8 cellular contexts compared by ENCODE assay signal in the genomic region with DNA sequence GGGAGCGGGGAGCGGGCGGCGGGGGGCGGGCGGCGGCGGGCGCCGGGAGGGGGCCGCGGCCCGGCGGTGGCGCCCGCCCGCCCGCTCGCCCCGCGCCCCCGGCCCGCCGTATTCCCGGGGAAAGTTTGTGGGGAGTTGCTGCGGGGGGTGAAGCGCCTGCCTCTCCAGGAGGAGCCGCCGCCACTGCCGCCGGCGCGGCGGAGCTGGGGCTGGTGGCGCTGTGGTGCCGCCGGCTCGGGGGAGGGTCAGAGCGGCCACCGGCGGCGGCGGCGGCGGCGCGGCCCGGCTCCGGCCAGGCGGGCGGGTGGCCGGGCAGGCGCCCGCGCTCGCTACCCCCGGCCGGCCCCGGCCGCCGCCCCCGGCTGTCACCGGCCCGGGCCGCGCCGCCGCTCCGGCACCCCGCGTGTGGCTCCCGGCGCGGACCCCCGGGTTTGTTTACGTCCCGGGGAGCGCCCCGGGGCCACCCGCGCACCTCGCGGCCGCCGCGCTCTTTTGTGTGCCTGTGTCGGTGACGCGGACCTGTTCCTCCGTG. TPM values are rescaled to one million over a fixed set of nuclear protein-coding genes. Genes with fewer than 3 reads are reported as not detected.
DNase-seq lines count a peak whose midpoint lies in the region; ATAC-seq, FAIRE-seq and TF ChIP-seq lines count a peak whose summit lies in the region.

No MANE protein-coding gene starts in this region.

- 0% methylated on average over 1 of the region's 90 CpGs for WGBS in mammary epithelial cell (ENCODE audit: low coverage, missing lambda C conversion rate)

- peaks cover 27% of the 10 kb centered on the region; the same call in 1 of the 2 replicates for H3F3A ChIP-seq in PC-9 (ENCODE audit: insufficient read depth, low read depth)

- H3K4me2 ChIP-seq in DND-41 (ENCODE audit: insufficient read depth, low read length) (peak overlapping the region; percentile 93), PC-9 (peak overlapping the region; percentile 94), mammary epithelial cell (ENCODE audit: insufficient read depth, low read depth, low read length) (peak overlapping the region; percentile 92)

- peaks cover 14% of the 10 kb centered on the region for H3K36me3 ChIP-seq in DND-41 (ENCODE audit: insufficient read depth, low read length)
- no peaks in the 10 kb centered on the region for H3K36me3 ChIP-seq in HEK293 (ENCODE audit: control insufficient read depth in 2 of 2, insufficient read depth in 1 of 2, low read length in 2 of 2)
- H3K36me3 ChIP-seq in PC-9 (ENCODE audit: low read depth) = no peaks in the 10 kb centered on the region
- H3K36me3 ChIP-seq in mammary epithelial cell (ENCODE audit: insufficient read depth, low read length) = no peaks in the 10 kb centered on the region
- no peaks in the 10 kb centered on the region for H3K36me3 ChIP-seq in kidney (ENCODE audit: control insufficient read depth in 1 of 2, insufficient read depth in 2 of 2, low read length in 2 of 2)

- H3K4me3 ChIP-seq in DND-41 (ENCODE audit: low read depth in 1 of 2, low read length in 2 of 2) (peak overlapping the region; percentile 79 to 84; a peak in 3 of 4 replicates), HEK293 (ENCODE audit: low read depth, low read length) (peak overlapping the region; percentile 77), PC-9 (peak overlapping the region; percentile 81), mammary epithelial cell (replicated peaks in 1 of 3; ENCODE audit: insufficient read depth in 1 of 3, low read depth in 2 of 3, low read length in 3 of 3) (peak overlapping the region; percentile 64 to 79 (median 68)), kidney (ENCODE audit: low read length in 2 of 2) (peak overlapping the region; percentile 7 to 66)

- H3K27me3 ChIP-seq in DND-41 (ENCODE audit: insufficient read depth, low read length, poor library complexity) = peaks cover 7% of the 10 kb centered on the region
- H3K27me3 ChIP-seq in PC-9 (ENCODE audit: insufficient read depth, low read depth) = no peaks in the 10 kb centered on the region
- H3K27me3 ChIP-seq in mammary epithelial cell (ENCODE audit: insufficient read depth, low read length) = no peaks in the 10 kb centered on the region

- intact Hi-C loops in PC-9 (cut with micrococcal nuclease; ENCODE audit: unreplicated experiment) (loop anchor here (1.0 to 2.0 kb wide), 3 partner anchors 41 to 309 kb away; no protein-coding TSS in a partner anchor), mammary epithelial cell (cut with micrococcal nuclease) (loop anchor here (10.0 kb wide), 2 partner anchors 248 to 338 kb away; no protein-coding TSS in a partner anchor), kidney (cut with DNase I) (no loop called here)

- DNase-seq in DND-41 = peak; percentile 39
- DNase-seq in PC-9 = peak in 1 of 2 experiments; percentile 60
- DNase-seq in mammary epithelial cell = peak; percentile 29
- no peak for DNase-seq in kidney
- DNase-seq in stimulated activated CD4-positive, alpha-beta T cell treated with anti-CD3 and anti-CD28 coated beads, Interleukin-4, amount 100 ng/mL, for 1 hour = peak; percentile 33
- no peak for DNase-seq in COLO829 (ENCODE audit: low spot score)

- peaks cover 53% of the 10 kb centered on the region for H3K4me1 ChIP-seq in DND-41 (ENCODE audit: insufficient read depth, low read length)
- peaks cover 13% of the 10 kb centered on the region for H3K4me1 ChIP-seq in HEK293 (ENCODE audit: control insufficient read depth, insufficient read depth, low read length)
- peaks cover 15% of the 10 kb centered on the region for H3K4me1 ChIP-seq in PC-9 (replicated peaks; ENCODE audit: insufficient read depth)
- H3K4me1 ChIP-seq in mammary epithelial cell (ENCODE audit: insufficient read depth, low read length) = peaks cover 16% of the 10 kb centered on the region
- peaks cover 7 to 15% of the 10 kb centered on the region in 2 donors for H3K4me1 ChIP-seq in kidney (ENCODE audit: control insufficient read depth in 1 of 2, insufficient read depth in 1 of 2, low read depth in 1 of 2, low read length in 2 of 2)

- H3K27ac ChIP-seq in DND-41 (ENCODE audit: low read length) (peak overlapping the region; percentile 64), HEK293 (ENCODE audit: extremely low read depth, low read depth, low read length) (peak overlapping the region; percentile 71; the same call in 1 of the 2 replicates), PC-9 (no peak overlapping the region), mammary epithelial cell (ENCODE audit: insufficient read depth, low read depth, low read length) (no peak overlapping the region), kidney (ENCODE audit: low read depth in 2 of 2, low read length in 2 of 2) (no peak overlapping the region)

- TF ChIP-seq CTCF in DND-41 (IDR thresholded peaks at IDR 0.05; ENCODE audit: borderline replicate concordance, extremely low read depth, low read length, poor library complexity, severe bottlenecking) (peak; percentile 34), HEK293 (tag by site-specific recombination; IDR thresholded peaks at IDR 0.05) (no peak), PC-9 (conservative IDR thresholded peaks at IDR 0.05) (no peak), mammary epithelial cell (conservative IDR thresholded peaks at IDR 0.05 in 1 of 2, IDR thresholded peaks at IDR 0.05 in 1 of 2; ENCODE audit: extremely low read depth in 1 of 2, insufficient read depth in 1 of 2, low read depth in 1 of 2, low read length in 2 of 2) (peak in 1 of 2 donors; percentile 32), kidney (IDR thresholded peaks at IDR 0.05; ENCODE audit: borderline replicate concordance, extremely low read depth, insufficient read depth) (peak; percentile 23)

- H2AFZ ChIP-seq in DND-41 (ENCODE audit: low read depth, low read length) = peak overlapping the region; percentile 57
- 0 out of 2 replicates have a peak overlapping the region, but pooled peaks have one; percentile 22 for H2AFZ ChIP-seq in PC-9
- H2AFZ ChIP-seq in mammary epithelial cell (ENCODE audit: low read depth, low read length) = peak overlapping the region; percentile 59

- no peaks in the 10 kb centered on the region for H3K9me2 ChIP-seq in PC-9 (ENCODE audit: insufficient read depth)

- no TSS peak for BruUV-seq in PC-9 (replicated peaks; lab: Mats Ljungman, UMichigan)
- BruUV-seq in mammary epithelial cell (replicated peaks; lab: Mats Ljungman, UMichigan) = no TSS peak

- H3K79me2 ChIP-seq in DND-41 (ENCODE audit: insufficient read depth, low read length) (peaks cover 61% of the 10 kb centered on the region), PC-9 (ENCODE audit: low read depth) (peaks cover 34% of the 10 kb centered on the region), mammary epithelial cell (ENCODE audit: insufficient read depth, low read length) (peaks cover 42% of the 10 kb centered on the region)

- dilution Hi-C loops in mammary epithelial cell (cut with HindIII; ENCODE audit: low sequenced_read_pairs) = no loop called here

- peaks cover 42% of the 10 kb centered on the region for H4K20me1 ChIP-seq in DND-41 (ENCODE audit: insufficient read depth, low read length)
- peaks cover 25% of the 10 kb centered on the region for H4K20me1 ChIP-seq in PC-9 (ENCODE audit: insufficient read depth)
- H4K20me1 ChIP-seq in mammary epithelial cell (ENCODE audit: insufficient read depth, low read length) = no peaks in the 10 kb centered on the region

- FAIRE-seq in kidney (lab: Jason Lieb, UNC) = no peak

- H3K9ac ChIP-seq in DND-41 (ENCODE audit: low read depth, low read length) (peak overlapping the region; percentile 89), mammary epithelial cell (ENCODE audit: insufficient read depth, low read length) (no peak overlapping the region), kidney (ENCODE audit: low read length in 2 of 2) (peak overlapping the region in 1 of 2 donors; percentile 51)

- POLR2A ChIA-PET in HEK293 (lab: Yijun Ruan, JAX) = interaction anchor here (0.6 to 2.1 kb wide), 3 partner anchors 46 to 732 kb away, joined by 3 to 5 read pairs (median 3); no protein-coding TSS in a partner anchor
- POLR2A ChIA-PET in PC-9 (lab: Charles Lee; ENCODE audit: unreplicated experiment) = no interaction called here

- in situ Hi-C loops in mammary epithelial cell (cut with MboI; ENCODE audit: low sequenced_read_pairs in 2 of 2) = loop anchor here (10.0 to 25.0 kb wide), 3 partner anchors 72 to 204 kb away; no protein-coding TSS in a partner anchor

- no peak for ATAC-seq in DND-41 (ENCODE audit: insufficient read depth, low read depth)
- ATAC-seq in GM19328 (IDR thresholded peaks at IDR 0.05; ENCODE audit: unreplicated experiment) = no peak

- CTCF ChIA-PET in HEK293 (lab: Yijun Ruan, JAX) = interaction anchor here (1.6 kb wide), 1 partner anchor 127 kb away, joined by 3 read pairs; no protein-coding TSS in a partner anchor
- CTCF ChIA-PET in PC-9 (lab: Charles Lee) = no interaction called here
- CTCF ChIA-PET in mammary epithelial cell (lab: Charles Lee; ENCODE audit: low non-redundant PET) = no interaction called here

- no peaks in the 10 kb centered on the region for H3K9me3 ChIP-seq in DND-41 (ENCODE audit: insufficient read depth, low read length, severe bottlenecking)
- H3K9me3 ChIP-seq in HEK293 (ENCODE audit: control insufficient read depth, insufficient read depth, low read depth, low read length) = no peaks in the 10 kb centered on the region
- H3K9me3 ChIP-seq in PC-9 (ENCODE audit: insufficient read depth, low read depth) = no peaks in the 10 kb centered on the region
- no peaks in the 10 kb centered on the region for H3K9me3 ChIP-seq in mammary epithelial cell (replicated peaks; ENCODE audit: insufficient read depth, low read length)
- no peaks in the 10 kb centered on the region for H3K9me3 ChIP-seq in kidney (ENCODE audit: control insufficient read depth in 1 of 2, low read length in 2 of 2)

TF ChIP-seq in HEK293, 187 proteins besides CTCF, POLR2A, EP300 and RAD21 (continues in another document):
- 0 out of 2 replicates have a peak, but pooled peaks have one; percentile 6 for TF ChIP-seq ZNF398 (tag by site-specific recombination; IDR thresholded peaks at IDR 0.05)

RNA-seq across cellular contexts. Expression of gene CUX1, which starts 0.9 kb away (rescaled TPM):
- total RNA-seq in PC-9 (2021) (79.8 and 83.3 TPM in 2 replicates), mammary epithelial cell (10 to 100 TPM; 23.0 to 45.6 TPM), kidney (126 TPM)
- polyA plus RNA-seq in mammary epithelial cell (13.5 TPM), kidney (ENCODE audit: insufficient read depth, low read depth, low replicate concordance) (71.4 TPM)
- polyA minus RNA-seq in mammary epithelial cell = 14.4 TPM

Comparison
In these comparisons a context has a peak if more than half of its experiments do, and no peak if none do; other contexts are left out.
1. DNase-seq: peak in DND-41 (single experiment), mammary epithelial cell (single experiment) and stimulated activated CD4-positive, alpha-beta T cell treated with anti-CD3 and anti-CD28 coated beads, Interleukin-4, amount 100 ng/mL, for 1 hour (single experiment); none in kidney (single experiment) and COLO829 (single experiment).
2. H3K27ac ChIP-seq: peak in DND-41 (single experiment) and HEK293 (single experiment); none in PC-9 (single experiment), mammary epithelial cell (single experiment) and kidney (0 of 2).
3. CTCF ChIP-seq: peak in DND-41 (single experiment) and kidney (single experiment); none in HEK293 (single experiment) and PC-9 (single experiment).
4. Peak in every context shown above with its lines, with median percentiles within 50 percentile points of each other: H2AFZ ChIP-seq, H3K4me2 ChIP-seq and H3K4me3 ChIP-seq.